In the genomic region with DNA sequence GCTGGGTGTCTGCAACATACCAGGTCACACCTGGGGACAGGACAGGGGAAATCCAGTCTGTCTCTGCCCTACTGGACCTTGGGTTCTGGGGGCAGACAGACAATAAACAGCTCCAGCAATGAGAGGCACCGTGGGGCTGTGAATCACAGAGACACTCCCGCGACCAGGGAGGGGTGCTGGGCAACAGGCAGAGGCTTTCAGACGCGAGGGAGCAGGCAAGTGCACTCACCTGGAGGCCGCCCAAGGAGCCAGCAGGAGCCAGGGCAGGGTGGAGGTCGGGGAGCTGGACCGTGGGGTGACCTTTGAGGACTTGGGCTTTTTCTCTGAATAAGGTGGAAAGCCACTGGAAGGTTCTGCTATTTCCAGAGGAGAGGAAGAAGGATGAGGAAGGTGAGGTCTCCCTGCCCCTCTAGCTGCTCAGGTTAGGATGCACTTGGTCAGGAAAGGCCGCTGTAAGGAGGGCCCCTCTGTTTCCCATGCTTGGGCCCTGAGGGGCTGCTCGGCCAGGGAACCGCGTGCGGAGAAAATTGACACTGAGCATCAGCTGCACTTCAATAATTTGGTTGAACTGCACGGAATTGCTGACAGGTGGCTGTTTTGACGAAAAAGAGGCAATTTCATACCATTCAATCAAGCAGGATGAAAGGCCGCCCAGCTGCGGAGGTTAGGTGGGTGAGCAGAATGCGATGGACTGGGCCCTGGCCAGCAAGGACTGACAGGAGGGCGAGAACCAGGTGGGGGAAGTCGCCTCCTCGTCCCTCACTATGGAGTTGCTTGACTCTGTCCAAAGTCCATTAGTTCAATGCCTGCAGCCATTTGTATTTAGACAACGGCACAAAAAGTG, we compare ENCODE assay signal across 11 cellular contexts.
"Had no signal": no experiment of that assay in that cellular context is flagged by ENCODE, and none has a peak within 500 bp of the region (broad histone marks: within the 10 kb centered on the region; RNA-seq: fewer than 3 reads in every experiment).

No MANE protein-coding gene starts in this region.

- H3K4me1 ChIP-seq: suprapubic skin had no signal

- DNase-seq: activated B cell treated with CpG ODN at 0.5 μM for 24 hours; activated CD4-positive, alpha-beta T cell treated with anti-CD3 and anti-CD28 coated beads, Interleukin-2, amount 10 ng/mL, durations not matched to agents 24 days and 14 days; activated naive CD4-positive, alpha-beta T cell treated with anti-CD3 and anti-CD28 coated beads, Interleukin-2, amount 10 ng/mL, durations not matched to agents 7 days and 5 days; activated T-cell treated with anti-CD3 and anti-CD28 coated beads, Interleukin-2, amount 50 U/mL, for 1 hour; naive thymus-derived CD4-positive, alpha-beta T cell; stimulated activated CD4-positive, alpha-beta T cell treated with anti-CD3 and anti-CD28 coated beads, Interleukin-15, amount 100 ng/mL, for 24 hours; stimulated activated CD4-positive, alpha-beta T cell treated with anti-CD3 and anti-CD28 coated beads, Interleukin-4, amount 100 ng/mL, for 24 hours; stimulated activated naive CD8-positive, alpha-beta T cell treated with anti-CD3 and anti-CD28 coated beads, Interleukin-15, Interleukin-2, amounts not matched to agents 100 U/mL and 50 U/mL, for 24 hours; T-helper 2 cell had no signal

- H3K4me3 ChIP-seq: suprapubic skin had no signal

- ATAC-seq: naive thymus-derived CD4-positive, alpha-beta T cell; stimulated activated naive CD8-positive, alpha-beta T cell treated with anti-CD3 and anti-CD28 coated beads, Interleukin-15, Interleukin-2, amounts not matched to agents 100 U/mL and 50 U/mL, for 24 hours had no signal

- H3K27ac ChIP-seq: epithelial cell of prostate, suprapubic skin had no signal

- H3K36me3 ChIP-seq: suprapubic skin had no signal
